Comparison of ENCODE assay signal across 17 cellular contexts in the genomic region with DNA sequence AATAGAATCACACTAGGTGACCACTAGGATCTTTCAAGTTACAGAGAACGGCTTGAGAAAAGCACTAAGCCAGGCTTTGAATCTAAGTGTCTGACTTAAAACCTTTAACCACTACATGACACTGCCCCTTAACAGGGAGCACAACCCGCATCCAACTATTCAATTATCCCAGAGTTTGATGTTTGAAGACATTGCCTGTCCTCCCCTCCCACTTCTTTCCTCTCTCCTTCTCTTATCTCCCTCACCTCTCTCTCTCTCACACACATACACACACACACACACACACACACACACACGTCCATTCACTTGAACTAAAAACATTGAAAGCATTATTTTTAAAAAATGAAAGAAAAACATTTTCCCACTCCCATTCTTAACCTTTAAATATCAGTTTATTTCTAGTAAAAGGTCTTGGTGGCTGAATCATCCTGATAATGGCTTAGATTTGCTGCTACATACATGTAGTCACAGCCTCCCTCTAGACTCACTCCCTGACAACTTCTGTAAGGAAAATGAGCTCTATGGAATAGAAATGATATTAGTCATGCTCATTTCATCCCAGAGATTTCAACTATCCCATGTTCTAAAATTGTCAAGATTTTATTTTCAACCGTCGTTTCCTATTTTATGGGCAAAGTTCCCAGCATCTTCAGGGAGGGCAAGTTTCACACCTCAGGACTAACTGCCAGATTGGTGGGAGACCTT. TPM values are rescaled to one million over a fixed set of nuclear protein-coding genes. Genes with fewer than 3 reads are reported as not detected.
A peak's percentile ranks its signal among the peaks of the same experiment; 100 is the strongest.
DNase-seq lines count a peak whose midpoint lies in the region; ATAC-seq, FAIRE-seq and TF ChIP-seq lines count a peak whose summit lies in the region.
"Had no signal": no experiment of that assay in that cellular context is flagged by ENCODE, and none has a peak within 500 bp of the region (broad histone marks: within the 10 kb centered on the region; RNA-seq: fewer than 3 reads in every experiment).

No MANE protein-coding gene starts in this region.

- H2AK9ac ChIP-seq in IMR-90 (replicated peaks; ENCODE audit: low read depth, low read length, poor library complexity) = peak overlapping the region; percentile 77

- H2BK5ac ChIP-seq in IMR-90 (ENCODE audit: low read depth, low read length, poor library complexity, severe bottlenecking) = peak overlapping the region; percentile 98

- peak overlapping the region; percentile 99 for H2BK20ac ChIP-seq in IMR-90 (ENCODE audit: low read depth, low read length)

- H3K4me1 Mint-ChIP-seq in T-helper 2 cell treated with Interferon-gamma antibody and Interleukin-4, amounts not matched to agents 5 μg/mL and 100 μg/mL, for 36 hours (ENCODE audit: low read depth) = peaks cover 15% of the 10 kb centered on the region

- CTCF ChIA-PET in IMR-90 (lab: Yijun Ruan, JAX) = interaction anchor here (1.0 kb wide), 1 partner anchor 25 kb away, joined by 3 read pairs; no protein-coding TSS in a partner anchor
- CTCF ChIA-PET in K562 (lab: Yijun Ruan, JAX; ENCODE audit: low intra/inter-chr PET ratio) = no interaction called here

- H2BK15ac ChIP-seq in IMR-90 (ENCODE audit: low read depth, low read length) = peak overlapping the region; percentile 90

- TF ChIP-seq CTCF in AG09309 (IDR thresholded peaks at IDR 0.05; ENCODE audit: control insufficient read depth, insufficient read depth, low read depth, low read length, missing control alignments) (no peak), IMR-90 (conservative IDR thresholded peaks at IDR 0.05; ENCODE audit: low read depth, low read length) (no peak), K562 (IDR thresholded peaks at IDR 0.05 in 2 of 3, conservative IDR thresholded peaks at IDR 0.05 in 1 of 3; ENCODE audit: insufficient read depth in 2 of 3, low read depth in 1 of 3, low read length in 3 of 3) (no peak)

- dilution Hi-C loops in IMR-90 (cut with HindIII; ENCODE audit: low sequenced_read_pairs, unreplicated experiment) = no loop called here

- peak overlapping the region; percentile 99 for H2BK120ac ChIP-seq in IMR-90 (ENCODE audit: low read depth, low read length)

- intact Hi-C loops in IMR-90 (cut with micrococcal nuclease) (no loop called here), K562 (cut with micrococcal nuclease) (no loop called here)

- TF ChIP-seq EP300 in K562 (IDR thresholded peaks at IDR 0.05; ENCODE audit: low read length) = no peak

- H4K20me1 ChIP-seq in IMR-90 (ENCODE audit: insufficient read depth, low read length) = no peaks in the 10 kb centered on the region
- H4K20me1 ChIP-seq in K562 (replicated peaks; ENCODE audit: control insufficient read depth, insufficient read depth, low read length) = no peaks in the 10 kb centered on the region

- peaks cover 28% of the 10 kb centered on the region for H3K27me3 Mint-ChIP-seq in T-helper 2 cell treated with Interferon-gamma antibody and Interleukin-4, amounts not matched to agents 5 μg/mL and 100 μg/mL, for 36 hours (ENCODE audit: low read depth)
- H3K27me3 Mint-ChIP-seq: activated CD4-positive, alpha-beta memory T cell treated with anti-CD3 and anti-CD28 coated beads for 36 hours; naive thymus-derived CD8-positive, alpha-beta T cell had no signal

- peak overlapping the region; percentile 77 for H3K56ac ChIP-seq in IMR-90 (ENCODE audit: extremely low read depth, insufficient read depth, low read length)

- peak overlapping the region; percentile 94 for H3K4ac ChIP-seq in IMR-90 (ENCODE audit: low read depth, low read length)

- peak overlapping the region; percentile 88 for H4K5ac ChIP-seq in IMR-90 (ENCODE audit: low read depth, low read length)

- H4K8ac ChIP-seq in IMR-90 (ENCODE audit: low read depth in 2 of 2, low read length in 2 of 2) = peak overlapping the region; percentile 77 to 94

- DNase-seq in AG09309 (ENCODE audit: low read depth) (peak; percentile 66), IMR-90 (peak; percentile 93), K562 (ENCODE audit: extremely low read depth in 1 of 4, low spot score in 3 of 4) (peak in 1 of 4 experiments; percentile 23), kidney tubule cell (ENCODE audit: low spot score) (peak; percentile 58), NCI-H2227 (lab: John Stamatoyannopoulos, UW; ENCODE audit: unreplicated experiment) (no peak)
- no peak for DNase-seq in T-helper 2 cell treated with Interferon-gamma antibody and Interleukin-4, amounts not matched to agents 5 μg/mL and 100 μg/mL, for 36 hours (ENCODE audit: low spot score)
- DNase-seq: activated CD4-positive, alpha-beta memory T cell treated with anti-CD3 and anti-CD28 coated beads for 36 hours; COR-L47; effector memory CD4-positive, alpha-beta T cell; naive thymus-derived CD8-positive, alpha-beta T cell; NCI-H1048; spleen had no signal

- H2AFZ ChIP-seq in IMR-90 (replicated peaks; ENCODE audit: low read length, poor library complexity) (peak overlapping the region; percentile 73), K562 (ENCODE audit: low read depth, low read length) (no peak overlapping the region)

- peaks cover 19% of the 10 kb centered on the region for H3K9me1 ChIP-seq in IMR-90 (ENCODE audit: insufficient read depth, low read length)
- H3K9me1 ChIP-seq in K562 (ENCODE audit: control insufficient read depth, insufficient read depth, low read length) = no peaks in the 10 kb centered on the region

- H3K27me3 ChIP-seq in IMR-90 (ENCODE audit: control insufficient read depth, insufficient read depth, low read length) (no peaks in the 10 kb centered on the region), K562 (ENCODE audit: control insufficient read depth in 2 of 2, insufficient read depth in 2 of 2, low read length in 2 of 2) (no peaks in the 10 kb centered on the region)
- H3K27me3 ChIP-seq: spleen had no signal

- H2AK5ac ChIP-seq in IMR-90 (ENCODE audit: low read depth, low read length) = peak overlapping the region; percentile 68

- H3K14ac ChIP-seq in IMR-90 (replicated peaks; ENCODE audit: low read depth, low read length) = peak overlapping the region; percentile 97

- H3K9me3 ChIP-seq in IMR-90 (ENCODE audit: control insufficient read depth, insufficient read depth, low read length) (no peaks in the 10 kb centered on the region), K562 (replicated peaks; ENCODE audit: control insufficient read depth, insufficient read depth, low read depth, low read length) (no peaks in the 10 kb centered on the region)
- H3K9me3 ChIP-seq: spleen had no signal

- H3K4me1 ChIP-seq in IMR-90 (ENCODE audit: control insufficient read depth, insufficient read depth, low read length) = peaks cover 16% of the 10 kb centered on the region
- peaks cover 6 to 11% of the 10 kb centered on the region in 2 experiments; a peak in 3 of 5 replicates for H3K4me1 ChIP-seq in K562 (replicated peaks in 1 of 2; ENCODE audit: control insufficient read depth in 2 of 2, insufficient read depth in 2 of 2, low read length in 2 of 2)

- in situ Hi-C loops in IMR-90 (cut with MboI; ENCODE audit: low sequenced_read_pairs) = no loop called here
- in situ Hi-C loops in K562 (cut with MboI) = no loop called here

- H3K4me3 ChIP-seq in AG09309 (ENCODE audit: control insufficient read depth, low read depth, low read length) (peak overlapping the region; percentile 12), IMR-90 (ENCODE audit: insufficient read depth, low read depth, low read length) (no peak overlapping the region; the same call in 1 of the 2 replicates), K562 (no peak overlapping the region)
- H3K4me3 ChIP-seq: GM12878, spleen had no signal

- H3K4me2 ChIP-seq in IMR-90 (ENCODE audit: low read depth, low read length) (peak overlapping the region; percentile 85; the same call in 1 of the 2 replicates), K562 (ENCODE audit: insufficient read depth, low read length) (no peak overlapping the region)

- H3K27ac ChIP-seq in IMR-90 (ENCODE audit: insufficient read depth, low read length) = peak overlapping the region; percentile 78
- H3K27ac ChIP-seq in K562 (ENCODE audit: extremely low read depth, low read depth, low read length) = no peak overlapping the region
- H3K27ac ChIP-seq: spleen had no signal

- TF ChIP-seq RAD21 in IMR-90 (IDR thresholded peaks at IDR 0.05; ENCODE audit: low read length) (0 out of 2 replicates have a peak, but pooled peaks have one; percentile 8), K562 (CRISPR knock-in tag; conservative IDR thresholded peaks at IDR 0.05 in 1 of 2, IDR thresholded peaks at IDR 0.05 in 1 of 2) (no peak)

- TF ChIP-seq POLR2A in IMR-90 (IDR thresholded peaks at IDR 0.05; ENCODE audit: low read depth, low read length) (no peak), K562 (conservative IDR thresholded peaks at IDR 0.05) (no peak)

- H3K9ac ChIP-seq in IMR-90 (ENCODE audit: low read depth, low read length) = peak overlapping the region; percentile 51; the same call in 1 of the 2 replicates
- H3K9ac ChIP-seq in K562 (ENCODE audit: insufficient read depth in 1 of 2, low read depth in 2 of 2, low read length in 2 of 2) = no peak overlapping the region

- no peaks in the 10 kb centered on the region for H3K36me3 ChIP-seq in IMR-90 (ENCODE audit: control insufficient read depth, insufficient read depth, low read length)
- no peaks in the 10 kb centered on the region for H3K36me3 ChIP-seq in K562 (ENCODE audit: control insufficient read depth, insufficient read depth, low read length)
- H3K36me3 ChIP-seq: spleen had no signal

- H3K36me3 Mint-ChIP-seq in T-helper 2 cell treated with Interferon-gamma antibody and Interleukin-4, amounts not matched to agents 5 μg/mL and 100 μg/mL, for 36 hours (ENCODE audit: low read depth) = no peaks in the 10 kb centered on the region
- H3K36me3 Mint-ChIP-seq: activated CD4-positive, alpha-beta memory T cell treated with anti-CD3 and anti-CD28 coated beads for 36 hours; naive thymus-derived CD8-positive, alpha-beta T cell; type B pancreatic cell had no signal

- H3K79me1 ChIP-seq in IMR-90 (ENCODE audit: low read depth in 1 of 2, low read length in 2 of 2) = peaks cover 0 to 10% of the 10 kb centered on the region in 2 experiments; a peak in 2 of 4 replicates

- FAIRE-seq in K562 (lab: Jason Lieb, UNC) = no peak
- FAIRE-seq: GM12878 had no signal

- H3K4me3 Mint-ChIP-seq in T-helper 2 cell treated with Interferon-gamma antibody and Interleukin-4, amounts not matched to agents 5 μg/mL and 100 μg/mL, for 36 hours = no peak overlapping the region
- H3K4me3 Mint-ChIP-seq: activated CD4-positive, alpha-beta memory T cell treated with anti-CD3 and anti-CD28 coated beads for 36 hours; naive thymus-derived CD8-positive, alpha-beta T cell; type B pancreatic cell had no signal

- WGBS in IMR-90 (ENCODE audit: extremely low coverage in 2 of 2, insufficient read length in 1 of 2), 2 experiments = 14% methylated on average over 1 of the region's 5 CpGs; no CpG with 5 or more reads in 1 of the 2 experiments
- 15% methylated on average over 5 of the region's 5 CpGs for WGBS in K562 (ENCODE audit: insufficient coverage, low coverage, missing lambda C conversion rate)

- peak overlapping the region; percentile 97 for H3K23ac ChIP-seq in IMR-90 (ENCODE audit: low read depth, low read length)

- peak overlapping the region; percentile 81 for H4K91ac ChIP-seq in IMR-90 (ENCODE audit: insufficient read depth, low read depth, low read length)

- H3K27ac Mint-ChIP-seq in T-helper 2 cell treated with Interferon-gamma antibody and Interleukin-4, amounts not matched to agents 5 μg/mL and 100 μg/mL, for 36 hours = no peak overlapping the region
- H3K27ac Mint-ChIP-seq: activated CD4-positive, alpha-beta memory T cell treated with anti-CD3 and anti-CD28 coated beads for 36 hours; activated naive CD4-positive, alpha-beta T cell treated with anti-CD3 and anti-CD28 coated beads, Interleukin-2, amount 50 U/mL, for 72 hours; type B pancreatic cell had no signal

- no TSS peak for BruUV-seq in IMR-90 (replicated peaks; lab: Mats Ljungman, UMichigan)
- BruUV-seq in K562 (replicated peaks; lab: Mats Ljungman, UMichigan) = no TSS peak

- H3K18ac ChIP-seq in IMR-90 (ENCODE audit: low read depth, low read length) = peak overlapping the region; percentile 79; the same call in 1 of the 2 replicates

- H3K9me3 Mint-ChIP-seq in T-helper 2 cell treated with Interferon-gamma antibody and Interleukin-4, amounts not matched to agents 5 μg/mL and 100 μg/mL, for 36 hours = peaks cover 4% of the 10 kb centered on the region
- H3K9me3 Mint-ChIP-seq: activated CD4-positive, alpha-beta memory T cell treated with anti-CD3 and anti-CD28 coated beads for 36 hours; naive thymus-derived CD8-positive, alpha-beta T cell; type B pancreatic cell had no signal

- ATAC-seq in IMR-90 (ENCODE audit: low read depth) (peak; percentile 95), K562 (peak; percentile 42), GM21825 (IDR thresholded peaks at IDR 0.05; ENCODE audit: unreplicated experiment) (no peak), GM21367 (IDR thresholded peaks at IDR 0.05; ENCODE audit: unreplicated experiment) (no peak)
- ATAC-seq: activated naive CD4-positive, alpha-beta T cell treated with anti-CD3 and anti-CD28 coated beads, Interleukin-2, amount 50 U/mL, for 72 hours; naive thymus-derived CD8-positive, alpha-beta T cell had no signal

- POLR2A ChIA-PET in IMR-90 (lab: Charles Lee; ENCODE audit: unreplicated experiment) = no interaction called here
- POLR2A ChIA-PET in K562 (lab: Yijun Ruan, JAX) = no interaction called here

- no peaks in the 10 kb centered on the region for H3K79me2 ChIP-seq in K562 (ENCODE audit: control insufficient read depth, insufficient read depth, low read length)

RNA-seq across cellular contexts. Expression of a gene that starts 53.5 kb away (rescaled TPM):
- total RNA-seq in IMR-90 (2012; rRNA removed) (200 and 262 TPM in 2 replicates), K562 (2014; rRNA removed) (133 and 157 TPM in 2 replicates), K562 (2014; rRNA removed; fragmentation: Illumina TruSeq; extraction: Trizol) (169 and 201 TPM in 2 replicates), K562 (2015; rRNA removed; fragmentation: Illumina TruSeq; extraction: Trizol) (168 and 191 TPM in 2 replicates), K562 (2021) (160 and 170 TPM in 2 replicates)
- polyA plus RNA-seq in IMR-90 (2012; rRNA removed) (114 and 159 TPM in 2 replicates), K562 (2011; rRNA removed) (184 and 309 TPM in 2 replicates), K562 (2014; fragmentation: Illumina TruSeq; extraction: Trizol) (263 and 309 TPM in 2 replicates), K562 (2014; fragmentation: Nextera tagmentation; extraction: Ambion mirVana) (100 to 1,000 TPM; 107 to 116 TPM), K562 (2014; rRNA removed) (212 and 213 TPM in 2 replicates)
- polyA plus RNA-seq in IMR-90 (2012; cell fraction: cytosol; rRNA removed) = 56.5 and 87.8 TPM in 2 replicates
- polyA plus RNA-seq in IMR-90 (2012; cell fraction: nucleus; rRNA removed; ENCODE audit: low replicate concordance) = 16.7 and 90.0 TPM in 2 replicates
- 72.2 and 246 TPM in 2 replicates for total RNA-seq in K562 (2011; cell fraction: chromatin; rRNA removed; ENCODE audit: low replicate concordance)
- total RNA-seq in K562 (2011; cell fraction: nucleolus; rRNA removed) = 38.4 and 61.2 TPM in 2 replicates
- total RNA-seq in K562 (2011; cell fraction: nucleoplasm; rRNA removed) = 122 and 262 TPM in 2 replicates
- polyA plus RNA-seq in K562 (2011; cell fraction: cytosol; rRNA removed) = 76.5 and 110 TPM in 2 replicates
- polyA plus RNA-seq in K562 (2011; cell fraction: nucleus; rRNA removed) = 47.8 and 69.1 TPM in 2 replicates
- 168 and 212 TPM in 2 replicates for polyA plus RNA-seq in K562 (2012)
- polyA minus RNA-seq in K562 (2011; rRNA and poly(A)+ RNA removed) = 175 and 226 TPM in 2 replicates
- 60.5 and 94.7 TPM in 2 replicates for polyA minus RNA-seq in K562 (2011; cell fraction: cytosol; rRNA and poly(A)+ RNA removed)
- 33.7 and 49.9 TPM in 2 replicates for polyA minus RNA-seq in K562 (2011; cell fraction: nucleus; rRNA and poly(A)+ RNA removed)

Comparison
In these comparisons a context has a peak if more than half of its experiments do, and no peak if none do; other contexts are left out.
1. DNase-seq: peak in AG09309 (single experiment), IMR-90 (single experiment) and kidney tubule cell (single experiment); none in T-helper 2 cell treated with Interferon-gamma antibody and Interleukin-4, amounts not matched to agents 5 μg/mL and 100 μg/mL, for 36 hours (single experiment) and NCI-H2227 (single experiment).
2. ATAC-seq: peak in IMR-90 (single experiment) and K562 (single experiment); none in GM21825 (single experiment) and GM21367 (single experiment).